1 cellular context compared by ENCODE assay signal in genomic region chr11:130260735-130261134, GRCh38.
TF ChIP-seq lines count a peak whose summit lies in the region.

No MANE protein-coding gene starts in this region.

TF ChIP-seq in GM23338, 12 proteins besides CTCF, POLR2A, EP300 and RAD21 (continued from another document):
- TF ChIP-seq CREB1 (CRISPR knock-in tag; IDR thresholded peaks at IDR 0.05; ENCODE audit: low read depth), result no peak
- TF ChIP-seq ETS1 (IDR thresholded peaks at IDR 0.05), result no peak
- TF ChIP-seq EZH2phosphoT487 (IDR thresholded peaks at IDR 0.05; ENCODE audit: unreplicated experiment), result no peak
- no peak for TF ChIP-seq STAT1 (IDR thresholded peaks at IDR 0.05; ENCODE audit: unreplicated experiment)
- no peak for TF ChIP-seq ZNF114 (CRISPR knock-in tag; IDR thresholded peaks at IDR 0.05)
- TF ChIP-seq NANOG (IDR thresholded peaks at IDR 0.05; ENCODE audit: borderline replicate concordance), result no peak
- no peak for TF ChIP-seq JUNB (IDR thresholded peaks at IDR 0.05; ENCODE audit: unreplicated experiment)
TF ChIP-seq in GM23338: peak in this region for 0.
